In the genomic region with DNA sequence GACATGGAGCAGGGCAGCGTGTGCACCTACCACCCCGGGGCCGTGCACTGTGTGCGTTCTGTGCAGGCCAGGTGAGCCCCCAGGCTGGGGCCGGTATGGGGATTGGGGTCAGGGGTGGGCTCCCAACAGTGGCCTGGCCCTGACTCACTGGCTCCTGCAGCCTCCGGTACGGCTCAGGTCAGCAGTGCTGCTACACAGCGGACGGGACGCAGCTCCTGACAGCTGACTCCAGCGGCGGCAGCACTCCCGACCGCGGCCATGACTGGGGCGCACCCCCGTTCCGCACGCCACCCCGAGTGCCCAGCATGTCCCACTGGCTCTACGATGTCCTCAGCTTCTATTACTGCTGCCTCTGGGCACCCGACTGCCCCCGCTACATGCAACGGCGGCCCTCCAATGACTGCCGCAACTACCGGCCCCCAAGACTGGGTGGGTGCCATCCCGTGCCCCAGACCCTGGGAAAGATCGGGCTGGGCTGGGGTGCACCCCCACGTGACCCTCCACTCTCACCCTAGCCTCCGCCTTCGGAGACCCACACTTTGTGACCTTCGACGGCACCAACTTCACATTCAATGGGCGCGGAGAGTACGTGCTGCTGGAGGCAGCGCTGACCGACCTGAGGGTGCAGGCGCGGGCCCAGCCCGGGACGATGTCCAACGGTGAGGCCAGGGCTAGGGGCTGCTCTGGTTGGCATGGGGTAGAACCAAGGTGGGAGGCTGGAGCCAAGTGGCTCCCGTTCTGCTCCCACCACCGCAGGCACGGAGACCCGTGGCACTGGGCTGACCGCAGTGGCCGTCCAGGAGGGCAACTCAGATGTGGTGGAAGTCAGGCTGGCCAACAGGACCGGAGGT, we compare ENCODE assay signal across 20 cellular contexts. TPM values are rescaled to one million over a fixed set of nuclear protein-coding genes. Genes with fewer than 3 reads are reported as not detected.
"Had no signal": no experiment of that assay in that cellular context is flagged by ENCODE, and none has a peak within 500 bp of the region (broad histone marks: within the 10 kb centered on the region; RNA-seq: fewer than 3 reads in every experiment).

No MANE protein-coding gene starts in this region.

- H3K27me3 Mint-ChIP-seq: activated CD4-positive, alpha-beta T cell treated with anti-CD3 and anti-CD28 coated beads for 36 hours; memory B cell; progenitor cell of endocrine pancreas; stimulated activated naive CD8-positive, alpha-beta T cell treated with anti-CD3 and anti-CD28 coated beads, Interleukin-15, amount 100 ng/mL, for 72 hours had no signal

- DNase-seq: activated CD4-positive, alpha-beta T cell treated with anti-CD3 and anti-CD28 coated beads for 36 hours; activated CD4-positive, alpha-beta T cell treated with anti-CD3 and anti-CD28 coated beads, Interleukin-2, amount 50 U/mL, for 48 hours; activated effector memory CD4-positive, alpha-beta T cell treated with Interleukin-2 at 50 U/mL for 16 hours; activated naive CD4-positive, alpha-beta T cell treated with anti-CD3 and anti-CD28 coated beads, Interleukin-2, amount 10 ng/mL, durations not matched to agents 7 days and 5 days; activated T-cell treated with anti-CD3 and anti-CD28 coated beads, Interleukin-2, amount 50 U/mL, for 72 hours; amygdala; effector CD4-positive, alpha-beta T cell; foreskin fibroblast; immature natural killer cell; kidney glomerular epithelial cell; occipital lobe; retina; stimulated activated CD4-positive, alpha-beta T cell treated with anti-CD3 and anti-CD28 coated beads, Interleukin-2, amount 100 ng/mL, for 24 hours; stimulated activated naive CD8-positive, alpha-beta T cell treated with anti-CD3 and anti-CD28 coated beads, Interleukin-15, amount 100 ng/mL, for 72 hours; T-helper 1 cell had no signal

- H3K27me3 ChIP-seq: tibial artery had no signal

- H3K27ac ChIP-seq: tibial artery had no signal

- H3K9me3 Mint-ChIP-seq: activated naive CD4-positive, alpha-beta T cell treated with anti-CD3 and anti-CD28 coated beads, Interleukin-2, amount 10 ng/mL, durations not matched to agents 7 days and 5 days; activated T-cell treated with anti-CD3 and anti-CD28 coated beads, Interleukin-2, amount 50 U/mL, for 72 hours; immature natural killer cell; memory B cell; stimulated activated effector memory CD8-positive, alpha-beta T cell treated with anti-CD3 and anti-CD28 coated beads, Interleukin-12 subunit alpha, Interleukin-12 subunit beta, amount 100 ng/mL, for 72 hours; stimulated activated naive CD8-positive, alpha-beta T cell treated with anti-CD3 and anti-CD28 coated beads, Interleukin-15, amount 100 ng/mL, for 72 hours had no signal

- H3K4me3 ChIP-seq: tibial artery had no signal

- H3K4me3 Mint-ChIP-seq: activated CD4-positive, alpha-beta T cell treated with anti-CD3 and anti-CD28 coated beads for 36 hours; activated naive CD4-positive, alpha-beta T cell treated with anti-CD3 and anti-CD28 coated beads, Interleukin-2, amount 10 ng/mL, durations not matched to agents 7 days and 5 days; activated T-cell treated with anti-CD3 and anti-CD28 coated beads, Interleukin-2, amount 50 U/mL, for 72 hours; immature natural killer cell; memory B cell; stimulated activated effector memory CD8-positive, alpha-beta T cell treated with anti-CD3 and anti-CD28 coated beads, Interleukin-12 subunit alpha, Interleukin-12 subunit beta, amount 100 ng/mL, for 72 hours; stimulated activated naive CD8-positive, alpha-beta T cell treated with anti-CD3 and anti-CD28 coated beads, Interleukin-15, amount 100 ng/mL, for 72 hours had no signal

- ATAC-seq: activated CD4-positive, alpha-beta T cell treated with anti-CD3 and anti-CD28 coated beads for 36 hours; activated T-cell treated with anti-CD3 and anti-CD28 coated beads, Interleukin-2, amount 50 U/mL, for 72 hours; stimulated activated effector memory CD8-positive, alpha-beta T cell treated with anti-CD3 and anti-CD28 coated beads, Interleukin-12 subunit alpha, Interleukin-12 subunit beta, amount 100 ng/mL, for 72 hours; stimulated activated naive CD8-positive, alpha-beta T cell treated with anti-CD3 and anti-CD28 coated beads, Interleukin-15, amount 100 ng/mL, for 72 hours had no signal

- H3K9me3 ChIP-seq: tibial artery had no signal

- H3K27ac Mint-ChIP-seq: activated CD4-positive, alpha-beta T cell treated with anti-CD3 and anti-CD28 coated beads for 36 hours; activated naive CD4-positive, alpha-beta T cell treated with anti-CD3 and anti-CD28 coated beads, Interleukin-2, amount 10 ng/mL, durations not matched to agents 7 days and 5 days; activated T-cell treated with anti-CD3 and anti-CD28 coated beads, Interleukin-2, amount 50 U/mL, for 72 hours; immature natural killer cell; memory B cell; progenitor cell of endocrine pancreas; stimulated activated effector memory CD8-positive, alpha-beta T cell treated with anti-CD3 and anti-CD28 coated beads, Interleukin-12 subunit alpha, Interleukin-12 subunit beta, amount 100 ng/mL, for 72 hours had no signal

- H3K4me1 Mint-ChIP-seq: activated CD4-positive, alpha-beta T cell treated with anti-CD3 and anti-CD28 coated beads for 36 hours; activated naive CD4-positive, alpha-beta T cell treated with anti-CD3 and anti-CD28 coated beads, Interleukin-2, amount 10 ng/mL, durations not matched to agents 7 days and 5 days; immature natural killer cell; stimulated activated effector memory CD8-positive, alpha-beta T cell treated with anti-CD3 and anti-CD28 coated beads, Interleukin-12 subunit alpha, Interleukin-12 subunit beta, amount 100 ng/mL, for 72 hours had no signal

- H3K36me3 Mint-ChIP-seq: activated naive CD4-positive, alpha-beta T cell treated with anti-CD3 and anti-CD28 coated beads, Interleukin-2, amount 10 ng/mL, durations not matched to agents 7 days and 5 days; immature natural killer cell; memory B cell had no signal

RNA-seq across cellular contexts. Expression of a gene that starts 4.4 kb away (rescaled TPM):
- total RNA-seq: occipital lobe had no signal

RNA-seq across cellular contexts. Expression of a gene that starts 59.2 kb away (rescaled TPM):
- total RNA-seq: activated CD8-positive, alpha-beta memory T cell treated with anti-CD3 and anti-CD28 coated beads for 36 hours; progenitor cell of endocrine pancreas had no signal
